Comparison of ENCODE assay signal across 34 cellular contexts in genomic region chr3:30555968-30556367, GRCh38.
"Had no signal": no experiment of that assay in that cellular context is flagged by ENCODE, and none has a peak within 500 bp of the region (broad histone marks: within the 10 kb centered on the region; RNA-seq: fewer than 3 reads in every experiment).

No MANE protein-coding gene starts in this region.

- H3K27me3 ChIP-seq: adrenal gland, ascending aorta, body of pancreas, brain microvascular endothelial cell, breast epithelium, cardiac muscle cell had no signal

- FAIRE-seq: astrocyte, bronchial epithelial cell had no signal

- H3K4me3 ChIP-seq: adrenal gland, ascending aorta, body of pancreas, breast epithelium, cardiac muscle cell had no signal

- DNase-seq: activated effector memory CD4-positive, alpha-beta T cell treated with anti-CD3 and anti-CD28 coated beads, Interleukin-2, amount 50 U/mL, for 16 hours; activated effector memory CD4-positive, alpha-beta T cell treated with Interleukin-2 at 50 U/mL for 16 hours; activated gamma-delta T cell; activated gamma-delta T cell treated with Interleukin-2 at 50 U/mL for 16 hours; activated naive CD4-positive, alpha-beta T cell; activated naive CD4-positive, alpha-beta T cell treated with anti-CD3 and anti-CD28 coated beads for 36 hours; activated naive CD4-positive, alpha-beta T cell treated with anti-CD3 and anti-CD28 coated beads, Interleukin-2, amount 10 ng/mL, durations not matched to agents 7 days and 5 days; activated naive CD4-positive, alpha-beta T cell treated with anti-CD3 and anti-CD28 coated beads, Interleukin-2, amount 50 U/mL, for 16 hours; activated naive CD4-positive, alpha-beta T cell treated with Interleukin-2 at 50 U/mL for 16 hours; activated naive CD8-positive, alpha-beta T cell treated with anti-CD3 and anti-CD28 coated beads for 36 hours; activated naive CD8-positive, alpha-beta T cell treated with anti-CD3 and anti-CD28 coated beads, Interleukin-2, amount 10 ng/mL, durations not matched to agents 7 days and 5 days; activated naive CD8-positive, alpha-beta T cell treated with anti-CD3 and anti-CD28 coated beads, Interleukin-2, amount 50 U/mL, for 24 hours; activated T-cell treated with anti-CD3 and anti-CD28 coated beads, Interleukin-2, amount 50 U/mL, for 1 hour; activated T-cell treated with anti-CD3 and anti-CD28 coated beads, Interleukin-2, amount 50 U/mL, for 24 hours; activated T-cell treated with anti-CD3 and anti-CD28 coated beads, Interleukin-2, amount 50 U/mL, for 4 hours; activated T-cell treated with anti-CD3 and anti-CD28 coated beads, Interleukin-2, amount 50 U/mL, for 48 hours; activated T-cell treated with anti-CD3 and anti-CD28 coated beads, Interleukin-2, amount 50 U/mL, for 72 hours; adrenal gland; amniotic stem cell; amygdala; anterior cingulate cortex; aorta; body of pancreas; brain microvascular endothelial cell; caudate nucleus; central memory CD4-positive, alpha-beta T cell; cerebellar nuclear complex had no signal

- H3K27ac ChIP-seq: adrenal gland, ascending aorta, body of pancreas, brain microvascular endothelial cell, breast epithelium, cardiac muscle cell had no signal

- H3K9me3 ChIP-seq: adrenal gland, ascending aorta, body of pancreas, breast epithelium had no signal

- ATAC-seq: activated naive CD4-positive, alpha-beta T cell treated with anti-CD3 and anti-CD28 coated beads, Interleukin-2, amount 50 U/mL, for 72 hours; activated naive CD8-positive, alpha-beta T cell treated with anti-CD3 and anti-CD28 coated beads, Interleukin-2, amount 50 U/mL, for 24 hours; activated T-cell treated with anti-CD3 and anti-CD28 coated beads, Interleukin-2, amount 50 U/mL, for 4 hours; activated T-cell treated with anti-CD3 and anti-CD28 coated beads, Interleukin-2, amount 50 U/mL, for 72 hours; activated T-helper 17 cell treated with anti-CD3 and anti-CD28 coated beads, Interleukin-2, amount 50 U/mL, for 72 hours; body of pancreas had no signal

- H3K36me3 ChIP-seq: adrenal gland, ascending aorta, brain microvascular endothelial cell, breast epithelium, cardiac muscle cell had no signal

- H3K4me1 ChIP-seq: adrenal gland, ascending aorta, body of pancreas, breast epithelium had no signal
